ENCODE assay signal across 20 cellular contexts in the genomic region with DNA sequence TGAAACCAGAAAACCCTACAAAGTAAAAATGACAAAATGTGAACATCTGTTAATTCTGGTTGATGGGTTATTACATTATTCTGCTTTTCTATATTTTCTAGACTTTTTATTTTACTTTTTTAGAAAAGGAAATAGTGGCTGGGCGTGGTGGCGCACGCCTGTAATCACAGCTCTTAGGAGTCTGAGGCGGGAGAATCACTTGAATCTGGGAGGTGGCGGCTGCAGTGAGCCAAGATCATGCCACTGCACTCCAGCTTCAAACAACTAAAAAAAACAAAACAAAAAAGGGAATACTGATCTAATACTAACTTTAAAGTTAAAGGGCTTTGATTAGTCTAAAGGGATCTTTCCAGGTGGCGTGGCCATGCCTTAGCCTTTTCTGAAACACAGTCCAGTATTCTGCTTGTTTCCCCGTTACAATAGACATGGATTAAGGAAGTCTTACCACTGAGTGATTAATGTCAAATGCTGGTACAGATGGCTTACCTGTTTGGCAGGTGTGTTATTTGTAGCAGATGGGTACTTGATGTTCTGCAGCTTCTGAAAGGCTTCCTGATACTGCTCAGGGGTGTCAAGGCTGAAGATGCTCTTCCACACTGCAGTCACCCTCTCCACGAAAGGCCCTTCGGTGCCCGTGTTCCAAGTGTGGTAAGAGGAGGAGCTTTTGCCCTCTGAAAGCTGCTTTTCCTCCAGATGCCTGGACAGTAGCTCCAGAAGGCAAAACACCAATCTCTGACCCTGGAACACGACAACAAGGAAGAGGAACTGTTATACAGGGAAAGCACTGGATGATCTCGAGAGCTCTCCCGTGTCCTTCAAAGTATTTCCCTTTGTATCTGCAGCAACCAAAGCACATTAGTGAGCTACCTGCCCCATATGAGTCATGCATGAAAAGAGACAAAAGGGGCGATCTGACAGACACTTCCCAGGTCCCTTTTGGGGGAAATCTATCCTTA. TPM values are rescaled to one million over a fixed set of nuclear protein-coding genes. Genes with fewer than 3 reads are reported as not detected.
"Had no signal": no experiment of that assay in that cellular context is flagged by ENCODE, and none has a peak within 500 bp of the region (broad histone marks: within the 10 kb centered on the region; RNA-seq: fewer than 3 reads in every experiment).

No MANE protein-coding gene starts in this region.

- H3K4me2 ChIP-seq: neural progenitor cell had no signal

- DNase-seq: activated CD4-positive, alpha-beta T cell treated with anti-CD3 and anti-CD28 coated beads, Interleukin-2, amount 50 U/mL, for 1 hour; activated CD4-positive, CD25-positive, alpha-beta regulatory T cell treated with anti-CD3 and anti-CD28 coated beads, Interleukin-2, amount 50 U/mL, for 72 hours; activated naive CD8-positive, alpha-beta T cell treated with anti-CD3 and anti-CD28 coated beads, Interleukin-2, amount 10 ng/mL, durations not matched to agents 7 days and 5 days; amygdala; body of pancreas; colonic mucosa; erythroblast; left lung; mammary epithelial cell; stimulated activated naive CD8-positive, alpha-beta T cell treated with anti-CD3 and anti-CD28 coated beads, Interleukin-15, amount 100 ng/mL, for 72 hours; testis had no signal

- H3K4me3 ChIP-seq: body of pancreas, colonic mucosa, left lung, neural progenitor cell, testis had no signal

- H3K4me3 Mint-ChIP-seq: activated naive CD8-positive, alpha-beta T cell treated with anti-CD3 and anti-CD28 coated beads, Interleukin-2, amount 10 ng/mL, durations not matched to agents 7 days and 5 days; activated T-helper 1 cell treated with anti-CD3 and anti-CD28 coated beads, Interleukin-12 subunit alpha, Interleukin-12 subunit beta, Interleukin-2, Interleukin-4 antibody, amounts not matched to agents 30 ng/mL and 10 ng/mL and 1 ng/mL, durations not matched to agents 14 hours and 24 hours and 36 hours; neural progenitor cell; stimulated activated naive CD8-positive, alpha-beta T cell treated with anti-CD3 and anti-CD28 coated beads, Interleukin-15, amount 100 ng/mL, for 72 hours; type B pancreatic cell had no signal

- H3K27me3 ChIP-seq: body of pancreas, colonic mucosa, left lung, neural progenitor cell, testis had no signal

- H3K9ac ChIP-seq: neural progenitor cell had no signal

- H3K9me3 ChIP-seq: body of pancreas, colonic mucosa, left lung, testis had no signal

- H2AFZ ChIP-seq: neural progenitor cell had no signal

- ATAC-seq: body of pancreas; left lung; stimulated activated naive CD8-positive, alpha-beta T cell treated with anti-CD3 and anti-CD28 coated beads, Interleukin-15, amount 100 ng/mL, for 72 hours had no signal

- FAIRE-seq: frontal cortex, keratinocyte had no signal

- H3K4me1 ChIP-seq: body of pancreas, colonic mucosa, neural progenitor cell had no signal

- H3K27ac Mint-ChIP-seq: activated naive CD8-positive, alpha-beta T cell treated with anti-CD3 and anti-CD28 coated beads, Interleukin-2, amount 10 ng/mL, durations not matched to agents 7 days and 5 days; activated T-helper 1 cell treated with anti-CD3 and anti-CD28 coated beads, Interleukin-12 subunit alpha, Interleukin-12 subunit beta, Interleukin-2, Interleukin-4 antibody, amounts not matched to agents 30 ng/mL and 10 ng/mL and 1 ng/mL, durations not matched to agents 14 hours and 24 hours and 36 hours; neural progenitor cell; progenitor cell of endocrine pancreas; stimulated activated naive CD8-positive, alpha-beta T cell treated with anti-CD3 and anti-CD28 coated beads, Interleukin-15, amount 100 ng/mL, for 72 hours; type B pancreatic cell had no signal

- H3K27me3 Mint-ChIP-seq: activated naive CD8-positive, alpha-beta T cell treated with anti-CD3 and anti-CD28 coated beads, Interleukin-2, amount 10 ng/mL, durations not matched to agents 7 days and 5 days; progenitor cell of endocrine pancreas; stimulated activated naive CD8-positive, alpha-beta T cell treated with anti-CD3 and anti-CD28 coated beads, Interleukin-15, amount 100 ng/mL, for 72 hours; type B pancreatic cell had no signal

- H3K9me3 Mint-ChIP-seq: activated naive CD8-positive, alpha-beta T cell treated with anti-CD3 and anti-CD28 coated beads, Interleukin-2, amount 10 ng/mL, durations not matched to agents 7 days and 5 days; activated T-helper 1 cell treated with anti-CD3 and anti-CD28 coated beads, Interleukin-12 subunit alpha, Interleukin-12 subunit beta, Interleukin-2, Interleukin-4 antibody, amounts not matched to agents 30 ng/mL and 10 ng/mL and 1 ng/mL, durations not matched to agents 14 hours and 24 hours and 36 hours; neural progenitor cell; stimulated activated naive CD8-positive, alpha-beta T cell treated with anti-CD3 and anti-CD28 coated beads, Interleukin-15, amount 100 ng/mL, for 72 hours; type B pancreatic cell had no signal

- H3K27ac ChIP-seq: body of pancreas, colonic mucosa, left lung, neural progenitor cell, testis, VCaP had no signal

- H3K4me1 Mint-ChIP-seq: neural progenitor cell; stimulated activated naive CD8-positive, alpha-beta T cell treated with anti-CD3 and anti-CD28 coated beads, Interleukin-15, amount 100 ng/mL, for 72 hours had no signal

RNA-seq across cellular contexts. Expression of a gene that starts 45.5 kb away (rescaled TPM):
- total RNA-seq: activated CD8-positive, alpha-beta memory T cell treated with anti-CD3 and anti-CD28 coated beads for 36 hours; activated naive CD8-positive, alpha-beta T cell treated with anti-CD3 and anti-CD28 coated beads, Interleukin-2, amount 10 ng/mL, durations not matched to agents 7 days and 5 days; activated T-helper 1 cell treated with anti-CD3 and anti-CD28 coated beads, Interleukin-12 subunit alpha, Interleukin-12 subunit beta, Interleukin-2, Interleukin-4 antibody, amounts not matched to agents 30 ng/mL and 10 ng/mL and 1 ng/mL, durations not matched to agents 14 hours and 24 hours and 36 hours; T-helper 1 cell treated with Interleukin-12 subunit alpha and Interleukin-12 subunit beta and Interleukin-4 antibody, amounts not matched to agents 30 ng/mL and 1 ng/mL, for 36 hours had no signal
